Comparison of ENCODE assay signal across 1 cellular context in the genomic region with DNA sequence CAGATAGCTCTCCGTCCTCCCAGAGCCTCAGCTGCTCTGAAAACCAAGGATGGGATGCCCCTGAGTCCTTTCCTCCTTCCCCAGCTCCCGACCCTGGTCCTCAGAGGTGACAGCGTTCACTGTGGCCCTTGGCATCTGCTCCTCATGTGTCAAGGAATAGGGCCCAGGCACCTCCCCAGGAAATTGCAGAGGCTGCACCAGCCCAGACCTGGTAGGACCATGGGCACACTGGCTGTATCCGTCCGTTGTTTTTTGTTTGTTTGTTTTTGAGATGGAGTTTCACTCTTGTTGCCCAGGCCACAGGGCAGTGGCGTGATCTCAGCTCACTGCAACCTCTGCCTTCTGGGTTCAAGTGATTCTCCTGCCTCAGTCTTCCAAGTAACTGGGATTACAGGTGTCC.
TF ChIP-seq lines count a peak whose summit lies in the region.

No MANE protein-coding gene starts in this region.

TF ChIP-seq in H1, 55 proteins besides CTCF, POLR2A, EP300 and RAD21:
- no peak for TF ChIP-seq POU5F1 (IDR thresholded peaks at IDR 0.05; ENCODE audit: low read depth, low read length)
